1 cellular context compared by ENCODE assay signal in the genomic region with DNA sequence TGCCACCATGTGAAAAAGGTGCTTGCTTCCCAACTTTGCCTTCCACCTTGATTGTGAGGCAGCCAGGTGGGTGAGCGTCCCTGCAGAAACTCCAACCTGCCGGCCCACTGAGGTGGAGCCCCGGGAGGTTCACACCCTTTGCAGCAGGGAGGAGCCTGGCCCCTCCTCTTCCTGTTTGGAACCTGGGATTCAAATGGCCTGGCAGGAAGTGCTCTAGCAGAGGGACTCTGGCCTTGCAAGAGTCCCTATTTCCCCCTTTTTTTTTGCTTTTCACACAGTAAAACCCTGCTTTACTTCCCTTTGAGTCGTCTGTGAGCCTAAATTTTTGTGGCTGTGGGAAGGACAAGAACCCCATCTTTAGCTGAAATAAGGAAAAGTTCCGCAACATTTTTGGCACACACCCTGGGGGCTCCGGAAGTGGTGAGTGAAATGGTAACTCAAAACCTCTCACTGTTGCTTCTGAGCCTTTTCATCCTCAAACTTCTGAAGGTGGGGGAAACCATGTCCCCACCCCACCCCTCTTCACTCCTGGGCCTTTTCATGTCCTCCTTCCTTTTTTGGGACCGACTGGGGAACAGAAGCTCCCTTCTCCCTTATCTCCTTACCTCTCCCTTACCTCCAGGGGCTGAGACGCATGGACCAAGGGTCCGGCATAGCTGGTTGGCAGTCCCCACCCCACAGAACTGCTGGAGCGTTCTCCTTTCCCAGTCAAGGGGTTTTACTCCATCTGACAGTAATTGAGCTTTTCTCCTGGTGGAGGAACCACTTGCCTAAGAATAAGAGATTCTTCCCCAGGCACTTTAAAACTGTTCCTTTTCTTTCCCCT.
TF ChIP-seq lines count a peak whose summit lies in the region.

No MANE protein-coding gene starts in this region.

TF ChIP-seq in K562, 482 proteins besides CTCF, POLR2A, EP300 and RAD21 (continued from another document):
- TF ChIP-seq ZBTB40 (IDR thresholded peaks at IDR 0.05) (peak; percentile 62), ZBTB40 (CRISPR knock-in tag; IDR thresholded peaks at IDR 0.05) (no peak), PHF8 (IDR thresholded peaks at IDR 0.05; ENCODE audit: borderline replicate concordance, low read length) (peak; percentile 21; the same call in 1 of the 2 replicates), GABPA (tag; conservative IDR thresholded peaks at IDR 0.05; ENCODE audit: low read depth) (peak; percentile 86), L3MBTL2 (IDR thresholded peaks at IDR 0.05) (peak; percentile 19; the same call in 1 of the 2 replicates)
TF ChIP-seq in K562: peak in this region for 5.
